ENCODE assay signal across 9 cellular contexts in genomic region chr5:160398806-160399205, GRCh38. TPM values are rescaled to one million over a fixed set of nuclear protein-coding genes. Genes with fewer than 3 reads are reported as not detected.
A peak's percentile ranks its signal among the peaks of the same experiment; 100 is the strongest.
DNase-seq lines count a peak whose midpoint lies in the region; FAIRE-seq and TF ChIP-seq lines count a peak whose summit lies in the region.
"Had no signal": no experiment of that assay in that cellular context is flagged by ENCODE, and none has a peak within 500 bp of the region (broad histone marks: within the 10 kb centered on the region; RNA-seq: fewer than 3 reads in every experiment).

No MANE protein-coding gene starts in this region.

- DNase-seq in D721Med (ENCODE audit: insufficient read length, low spot score) (no peak), NCI-H69 (lab: John Stamatoyannopoulos, UW) (peak; percentile 20), dorsolateral prefrontal cortex (no peak), HCEC 1CT (no peak), NCI-H82 (lab: John Stamatoyannopoulos, UW) (no peak), HT-29 (ENCODE audit: low spot score) (no peak)
- no peak for DNase-seq in stimulated activated CD4-positive, alpha-beta T cell treated with anti-CD3 and anti-CD28 coated beads, Interleukin-2, amount 100 ng/mL, for 48 hours
- DNase-seq: activated CD4-positive, alpha-beta T cell treated with anti-CD3 and anti-CD28 coated beads for 4 hours had no signal

- peak; percentile 53 for FAIRE-seq in D721Med (lab: Jason Lieb, UNC)

- intact Hi-C loops in dorsolateral prefrontal cortex (cut with DNase I): loop anchor here in 1 of 2 donors (1.0 kb wide), 1 partner anchor 20 kb away; the partner anchor contains the start of gene SLU7

- H3K9me3 ChIP-seq in neuron (ENCODE audit: low read length): no peaks in the 10 kb centered on the region

- peaks cover 39% of the 10 kb centered on the region for H3K36me3 ChIP-seq in neuron (ENCODE audit: insufficient read depth, low read length)

- TF ChIP-seq CTCF in D721Med (IDR thresholded peaks at IDR 0.05; ENCODE audit: insufficient read depth, missing control alignments) (no peak), dorsolateral prefrontal cortex (IDR thresholded peaks at IDR 0.05 in 54 of 56, conservative IDR thresholded peaks at IDR 0.05 in 2 of 56; ENCODE audit: low read depth in 1 of 56, partially characterized antibody in 56 of 56) (no peak)

- H2AFZ ChIP-seq in neuron (ENCODE audit: low read depth, low read length): no peak overlapping the region

- peaks cover 20% of the 10 kb centered on the region for H3K4me1 ChIP-seq in neuron (ENCODE audit: insufficient read depth, low read length)

- H3K27me3 ChIP-seq in dorsolateral prefrontal cortex (no peaks in the 10 kb centered on the region), neuron (ENCODE audit: insufficient read depth, low read length) (no peaks in the 10 kb centered on the region)

- H3K4me3 ChIP-seq in dorsolateral prefrontal cortex: peak overlapping the region; percentile 66 to 95 (median 84)
- peak overlapping the region; percentile 81 for H3K4me3 ChIP-seq in neuron (ENCODE audit: low read length)

- H3K27ac ChIP-seq in dorsolateral prefrontal cortex: peak overlapping the region in 33 of 59 donors; percentile 4 to 99 (median 96)

RNA-seq across cellular contexts. Expression of gene FAM200C, which starts 1.0 kb away (rescaled TPM):
- total RNA-seq in dorsolateral prefrontal cortex: 10 to 100 TPM in 70 of 120 experiments, 1 to 10 TPM in 50; 6.3 to 14.9 (median 10.6) TPM
- 0.91 and 1.2 TPM in 2 replicates for total RNA-seq in HT-29 (2014; rRNA removed; shearing (Covaris generic))

RNA-seq across cellular contexts. Expression of gene SLU7, which starts 20.1 kb away (rescaled TPM):
- total RNA-seq in dorsolateral prefrontal cortex: 100 to 1,000 TPM in 19 of 120 experiments, 10 to 100 TPM in 101; 41.4 to 128 (median 79.4) TPM
- 13.2 and 24.6 TPM in 2 replicates for total RNA-seq in HT-29 (2014; rRNA removed; shearing (Covaris generic))

RNA-seq across cellular contexts. Expression of gene PTTG1, which starts 22.8 kb away (rescaled TPM):
- total RNA-seq in dorsolateral prefrontal cortex: 10 to 100 TPM in 31 of 120 experiments, 1 to 10 TPM in 89; 2.1 to 17.4 (median 7.5) TPM
- 99.1 and 131 TPM in 2 replicates for total RNA-seq in HT-29 (2014; rRNA removed; shearing (Covaris generic))

RNA-seq across cellular contexts. Expression of gene C1QTNF2, which starts 28.4 kb away (rescaled TPM):
- 1 to 10 TPM in 114 of 120 experiments, under 1 TPM in 6; 0.49 to 4.5 (median 1.9) TPM for total RNA-seq in dorsolateral prefrontal cortex
- total RNA-seq in HT-29 (2014; rRNA removed; shearing (Covaris generic)): 0.18 TPM in 1 of 2 replicates, not detected in the other
